9 cellular contexts compared by ENCODE assay signal in genomic region chr17:74512624-74513084, GRCh38. TPM values are rescaled to one million over a fixed set of nuclear protein-coding genes. Genes with fewer than 3 reads are reported as not detected.
A peak's percentile ranks its signal among the peaks of the same experiment; 100 is the strongest.
DNase-seq lines count a peak whose midpoint lies in the region; ATAC-seq, FAIRE-seq and TF ChIP-seq lines count a peak whose summit lies in the region.
"Had no signal": no experiment of that assay in that cellular context is flagged by ENCODE, and none has a peak within 500 bp of the region (broad histone marks: within the 10 kb centered on the region; RNA-seq: fewer than 3 reads in every experiment).

No MANE protein-coding gene starts in this region.

- no peak for TF ChIP-seq POLR2A in GM12878 (IDR thresholded peaks at IDR 0.05; ENCODE audit: low read depth, low read length)

- RAD21 ChIA-PET in GM12878 (lab: Charles Lee; ENCODE audit: unreplicated experiment) = interaction anchor here (0.5 to 3.4 kb wide), 9 partner anchors 8 to 91 kb away, joined by 3 to 22 read pairs (median 4); no protein-coding TSS in a partner anchor

- no peak overlapping the region for H3K4me2 ChIP-seq in GM12878 (ENCODE audit: control insufficient read depth, insufficient read depth)

- SMC1A ChIA-PET in GM12878 (lab: Charles Lee; ENCODE audit: uncharacterized antibody, unreplicated experiment) = interaction anchor here (0.7 to 4.5 kb wide), 4 partner anchors 8 to 17 kb away, joined by 3 to 45 read pairs (median 12); partner anchors contain the start of gene CD300LB

- no peaks in the 10 kb centered on the region for H4K20me1 ChIP-seq in GM12878 (ENCODE audit: control insufficient read depth, insufficient read depth)

- peaks cover 30% of the 10 kb centered on the region for H3K4me1 Mint-ChIP-seq in activated CD4-positive, alpha-beta T cell treated with anti-CD3 and anti-CD28 coated beads, Interleukin-2, amount 10 ng/mL, durations not matched to agents 24 days and 14 days

- H3K27ac Mint-ChIP-seq in activated CD4-positive, alpha-beta T cell treated with anti-CD3 and anti-CD28 coated beads, Interleukin-2, amount 10 ng/mL, durations not matched to agents 24 days and 14 days = peak overlapping the region; percentile 91

- no peak overlapping the region for H2AFZ ChIP-seq in GM12878 (ENCODE audit: control insufficient read depth, low read depth, low read length)

- CTCF ChIA-PET in GM12878 (lab: Yijun Ruan, JAX) = interaction anchor here (1.1 to 2.9 kb wide), 10 partner anchors 8 to 133 kb away, joined by 3 to 13 read pairs (median 6); no protein-coding TSS in a partner anchor

- TF ChIP-seq RAD21 in GM12878 (IDR thresholded peaks at IDR 0.05; ENCODE audit: insufficient read depth, low read depth, low read length) = no peak

- BruUV-seq in GM12878 (replicated peaks; lab: Mats Ljungman, UMichigan) = no TSS peak

- H3K9me3 Mint-ChIP-seq in activated CD4-positive, alpha-beta T cell treated with anti-CD3 and anti-CD28 coated beads, Interleukin-2, amount 10 ng/mL, durations not matched to agents 24 days and 14 days = peaks cover 13% of the 10 kb centered on the region

- ATAC-seq in HG03442 (IDR thresholded peaks at IDR 0.05; ENCODE audit: unreplicated experiment) (peak; percentile 67), GM12878 (peak; percentile 87)

- under 1% methylated on average over 7 of the region's 7 CpGs for WGBS in GM12878 (ENCODE audit: insufficient coverage, insufficient replicate concordance, low lambda C conversion rate, missing lambda C conversion rate)

- H3K79me2 ChIP-seq in GM12878 (ENCODE audit: control insufficient read depth, insufficient read depth, low read length) = no peaks in the 10 kb centered on the region

- 0 out of 2 replicates have a peak, but pooled peaks cover 7% of the 10 kb centered on the region for H3K4me1 ChIP-seq in GM12878 (ENCODE audit: control insufficient read depth, insufficient read depth, low read length)

- TF ChIP-seq EP300 in GM12878 (IDR thresholded peaks at IDR 0.05; ENCODE audit: borderline replicate concordance in 1 of 2, control insufficient read depth in 1 of 2, low read depth in 2 of 2, low read length in 2 of 2) = 0 out of 4 replicates have a peak, but pooled peaks of 1 of the 2 experiments have one; percentile 44

- H3K27me3 ChIP-seq in GM12878 (replicated peaks in 1 of 2; ENCODE audit: control insufficient read depth in 2 of 2, insufficient read depth in 2 of 2, low read length in 1 of 2) = no peaks in the 10 kb centered on the region

- POLR2A ChIA-PET in GM12878 (lab: Charles Lee) = interaction anchor here (1.0 to 2.3 kb wide), 4 partner anchors 9 to 20 kb away, joined by 3 to 9 read pairs (median 4); no protein-coding TSS in a partner anchor

- H3K36me3 Mint-ChIP-seq in activated CD4-positive, alpha-beta T cell treated with anti-CD3 and anti-CD28 coated beads, Interleukin-2, amount 10 ng/mL, durations not matched to agents 24 days and 14 days (ENCODE audit: low read depth) = peaks cover 14% of the 10 kb centered on the region

- TF ChIP-seq CTCF in GM12878 (IDR thresholded peaks at IDR 0.05 in 2 of 3, conservative IDR thresholded peaks at IDR 0.05 in 1 of 3; ENCODE audit: control insufficient read depth in 2 of 3, extremely low read depth in 1 of 3, insufficient read depth in 1 of 3, low read depth in 3 of 3, low read length in 3 of 3) = no peak

- no peak overlapping the region for H3K9ac ChIP-seq in GM12878 (ENCODE audit: control insufficient read depth, insufficient read depth, low read length)

- peaks cover 10% of the 10 kb centered on the region for H3K9me3 ChIP-seq in GM12878 (replicated peaks; ENCODE audit: control insufficient read depth, insufficient read depth, low read length)

- peaks cover 19% of the 10 kb centered on the region for H3K27me3 Mint-ChIP-seq in activated CD4-positive, alpha-beta T cell treated with anti-CD3 and anti-CD28 coated beads, Interleukin-2, amount 10 ng/mL, durations not matched to agents 24 days and 14 days

- H3K36me3 ChIP-seq in GM12878 (ENCODE audit: control insufficient read depth in 2 of 2, insufficient read depth in 2 of 2, low read length in 1 of 2) = no peaks in the 10 kb centered on the region

- in situ Hi-C loops in GM12878 (cut with MboI) = loop anchor here (10.0 kb wide), 1 partner anchor 62 kb away; no protein-coding TSS in a partner anchor

- no peak overlapping the region for H3K27ac ChIP-seq in GM12878 (ENCODE audit: control insufficient read depth, insufficient read depth)

- intact Hi-C loops in activated CD4-positive, alpha-beta T cell treated with anti-CD3 and anti-CD28 coated beads, Interleukin-2, amount 10 ng/mL, durations not matched to agents 24 days and 14 days (cut with micrococcal nuclease) = loop anchor here (2.0 to 10.0 kb wide), 2 partner anchors 46 to 228 kb away; partner anchors contain the start of gene CD300A
- intact Hi-C loops in GM12878 (cut with micrococcal nuclease; ENCODE audit: unreplicated experiment) = no loop called here

- no peak overlapping the region for H3K4me3 ChIP-seq in GM12878

- DNase-seq in activated CD4-positive, alpha-beta T cell treated with anti-CD3 and anti-CD28 coated beads, Interleukin-2, amount 10 ng/mL, durations not matched to agents 24 days and 14 days = peak; percentile 66
- no peak for DNase-seq in activated CD4-positive, alpha-beta T cell treated with anti-CD3 and anti-CD28 coated beads, Interleukin-2, amount 50 U/mL, for 4 hours
- peak; percentile 26 for DNase-seq in GM12878 (ENCODE audit: low read depth, low spot score)
- DNase-seq in stimulated activated CD8-positive, alpha-beta memory T cell treated with anti-CD3 and anti-CD28 coated beads, Interleukin-4, amount 100 ng/mL, for 24 hours (ENCODE audit: low read depth) = peak; percentile 20
- DNase-seq in NCI-H1105 (lab: John Stamatoyannopoulos, UW) = no peak
- DNase-seq in RPMI8226 = no peak
- no peak for DNase-seq in cortex of kidney (lab: John Stamatoyannopoulos, UW)

- peak overlapping the region; percentile 58 for H3K4me3 Mint-ChIP-seq in activated CD4-positive, alpha-beta T cell treated with anti-CD3 and anti-CD28 coated beads, Interleukin-2, amount 10 ng/mL, durations not matched to agents 24 days and 14 days

- no peak for FAIRE-seq in GM12878 (lab: Jason Lieb, UNC)
- FAIRE-seq: endometrium had no signal

RNA-seq across cellular contexts. Expression of gene CD300LB, which starts 18.6 kb away (rescaled TPM):
- total RNA-seq in activated CD4-positive, alpha-beta T cell treated with anti-CD3 and anti-CD28 coated beads, Interleukin-2, amount 10 ng/mL, durations not matched to agents 24 days and 14 days = not detected in 2 replicates
- 0.38 and 0.47 TPM in 2 replicates for total RNA-seq in GM12878 (2013; cell fraction: nucleolus; rRNA removed)
- total RNA-seq in GM12878 (2014; rRNA removed) (0.38 and 0.56 TPM in 2 replicates), GM12878 (2014; rRNA removed; fragmentation: Illumina TruSeq; extraction: Trizol) (0.14 and 0.27 TPM in 2 replicates), GM12878 (2021) (0.08 and 0.23 TPM in 2 replicates)
- polyA plus RNA-seq in GM12878 (2011; ENCODE audit: low read depth) = 0.10 TPM
- polyA plus RNA-seq in GM12878 (2011; rRNA removed) (0.56 and 0.57 TPM in 2 replicates), GM12878 (2014; fragmentation: Illumina TruSeq; extraction: Trizol) (0.17 and 0.24 TPM in 2 replicates), GM12878 (2014; fragmentation: Nextera tagmentation; extraction: Ambion mirVana) (not detected), GM12878 (2014; rRNA removed) (0.08 and 0.15 TPM in 2 replicates), GM12878 (2016; fragmentation: Nextera tagmentation; extraction: Ambion mirVana) (not detected)
- polyA plus RNA-seq in GM12878 (2011; cell fraction: cytosol; rRNA removed) = 0.90 and 1.0 TPM in 2 replicates
- polyA plus RNA-seq in GM12878 (2011; cell fraction: nucleus; rRNA removed) = 0.41 and 0.60 TPM in 2 replicates
- 0.29 and 0.30 TPM in 2 replicates for polyA plus RNA-seq in GM12878 (2012)
- 0.57 and 0.59 TPM in 2 replicates for polyA minus RNA-seq in GM12878 (2011; rRNA and poly(A)+ RNA removed)
- polyA minus RNA-seq in GM12878 (2011; cell fraction: cytosol; rRNA and poly(A)+ RNA removed) = not detected in 2 replicates
- polyA minus RNA-seq in GM12878 (2011; cell fraction: nucleus; rRNA and poly(A)+ RNA removed) = 0.24 and 0.29 TPM in 2 replicates

RNA-seq across cellular contexts. Expression of gene CD300C, which starts 33.3 kb away (rescaled TPM):
- total RNA-seq in activated CD4-positive, alpha-beta T cell treated with anti-CD3 and anti-CD28 coated beads, Interleukin-2, amount 10 ng/mL, durations not matched to agents 24 days and 14 days = 0.17 and 0.26 TPM in 2 replicates
- not detected in 2 replicates for total RNA-seq in GM12878 (2013; cell fraction: nucleolus; rRNA removed)
- total RNA-seq in GM12878 (2014; rRNA removed) (0.23 and 0.27 TPM in 2 replicates), GM12878 (2014; rRNA removed; fragmentation: Illumina TruSeq; extraction: Trizol) (0.13 TPM in 1 of 2 replicates, not detected in the other), GM12878 (2021) (0.19 and 0.38 TPM in 2 replicates)
- 0.17 TPM for polyA plus RNA-seq in GM12878 (2011; ENCODE audit: low read depth)
- polyA plus RNA-seq in GM12878 (2011; rRNA removed) (0.12 TPM in 1 of 2 replicates, not detected in the other), GM12878 (2014; fragmentation: Illumina TruSeq; extraction: Trizol) (0.25 TPM in 1 of 2 replicates, not detected in the other), GM12878 (2014; fragmentation: Nextera tagmentation; extraction: Ambion mirVana) (under 1 TPM in 1 of 2 experiments, not detected in 1; 0.13 TPM), GM12878 (2014; rRNA removed) (0.11 TPM in 1 of 2 replicates, not detected in the other), GM12878 (2016; fragmentation: Nextera tagmentation; extraction: Ambion mirVana) (under 1 TPM in 1 of 2 experiments, not detected in 1; 0.24 TPM)
- polyA plus RNA-seq in GM12878 (2011; cell fraction: cytosol; rRNA removed) = not detected in 2 replicates
- polyA plus RNA-seq in GM12878 (2011; cell fraction: nucleus; rRNA removed) = 0.18 TPM in 1 of 2 replicates, not detected in the other
- polyA plus RNA-seq in GM12878 (2012) = 0.16 and 0.29 TPM in 2 replicates
- not detected in 2 replicates for polyA minus RNA-seq in GM12878 (2011; rRNA and poly(A)+ RNA removed)
- not detected in 2 replicates for polyA minus RNA-seq in GM12878 (2011; cell fraction: cytosol; rRNA and poly(A)+ RNA removed)
- polyA minus RNA-seq in GM12878 (2011; cell fraction: nucleus; rRNA and poly(A)+ RNA removed) = not detected in 2 replicates

RNA-seq across cellular contexts. Expression of gene CD300A, which starts 46.2 kb away (rescaled TPM):
- 14.9 and 15.3 TPM in 2 replicates for total RNA-seq in activated CD4-positive, alpha-beta T cell treated with anti-CD3 and anti-CD28 coated beads, Interleukin-2, amount 10 ng/mL, durations not matched to agents 24 days and 14 days
- 149 and 159 TPM in 2 replicates for total RNA-seq in GM12878 (2013; cell fraction: nucleolus; rRNA removed)
- total RNA-seq in GM12878 (2014; rRNA removed) (45.7 and 49.3 TPM in 2 replicates), GM12878 (2014; rRNA removed; fragmentation: Illumina TruSeq; extraction: Trizol) (36.1 and 37.5 TPM in 2 replicates), GM12878 (2021) (36.1 and 36.2 TPM in 2 replicates)
- polyA plus RNA-seq in GM12878 (2011; ENCODE audit: low read depth) = 34.4 TPM
- polyA plus RNA-seq in GM12878 (2011; rRNA removed) (102 and 128 TPM in 2 replicates), GM12878 (2014; fragmentation: Illumina TruSeq; extraction: Trizol) (23.1 and 40.5 TPM in 2 replicates), GM12878 (2014; fragmentation: Nextera tagmentation; extraction: Ambion mirVana) (10 to 100 TPM; 10.6 to 12.1 TPM), GM12878 (2014; rRNA removed) (42.7 and 46.9 TPM in 2 replicates), GM12878 (2016; fragmentation: Nextera tagmentation; extraction: Ambion mirVana) (10 to 100 TPM; 28.6 to 32.1 TPM)
- 130 and 145 TPM in 2 replicates for polyA plus RNA-seq in GM12878 (2011; cell fraction: cytosol; rRNA removed)
- polyA plus RNA-seq in GM12878 (2011; cell fraction: nucleus; rRNA removed) = 95.3 and 166 TPM in 2 replicates
- polyA plus RNA-seq in GM12878 (2012) = 54.0 and 88.0 TPM in 2 replicates
- 88.1 and 138 TPM in 2 replicates for polyA minus RNA-seq in GM12878 (2011; rRNA and poly(A)+ RNA removed)
- polyA minus RNA-seq in GM12878 (2011; cell fraction: cytosol; rRNA and poly(A)+ RNA removed) = 22.6 and 26.3 TPM in 2 replicates
- polyA minus RNA-seq in GM12878 (2011; cell fraction: nucleus; rRNA and poly(A)+ RNA removed) = 20.8 and 25.6 TPM in 2 replicates

RNA-seq across cellular contexts. Expression of gene CD300H, which starts 54.7 kb away (rescaled TPM):
- not detected in 2 replicates for total RNA-seq in activated CD4-positive, alpha-beta T cell treated with anti-CD3 and anti-CD28 coated beads, Interleukin-2, amount 10 ng/mL, durations not matched to agents 24 days and 14 days
- not detected in 2 replicates for total RNA-seq in GM12878 (2013; cell fraction: nucleolus; rRNA removed)
- total RNA-seq in GM12878 (2014; rRNA removed) = not detected in 2 replicates
- total RNA-seq in GM12878 (2014; rRNA removed; fragmentation: Illumina TruSeq; extraction: Trizol) = not detected in 2 replicates
- not detected in 2 replicates for total RNA-seq in GM12878 (2021)
- polyA plus RNA-seq in GM12878 (2011; ENCODE audit: low read depth) = not detected
- not detected in 2 replicates for polyA plus RNA-seq in GM12878 (2011; rRNA removed)
- polyA plus RNA-seq in GM12878 (2011; cell fraction: cytosol; rRNA removed) = not detected in 2 replicates
- polyA plus RNA-seq in GM12878 (2011; cell fraction: nucleus; rRNA removed) = not detected in 2 replicates
- polyA plus RNA-seq in GM12878 (2012) = not detected in 2 replicates
- polyA plus RNA-seq in GM12878 (2014; fragmentation: Illumina TruSeq; extraction: Trizol) = not detected in 2 replicates
- polyA plus RNA-seq in GM12878 (2014; fragmentation: Nextera tagmentation; extraction: Ambion mirVana) = not detected
- not detected in 2 replicates for polyA plus RNA-seq in GM12878 (2014; rRNA removed)
- polyA plus RNA-seq in GM12878 (2016; fragmentation: Nextera tagmentation; extraction: Ambion mirVana) = not detected
- polyA minus RNA-seq in GM12878 (2011; rRNA and poly(A)+ RNA removed) = not detected in 2 replicates
- not detected in 2 replicates for polyA minus RNA-seq in GM12878 (2011; cell fraction: cytosol; rRNA and poly(A)+ RNA removed)
- not detected in 2 replicates for polyA minus RNA-seq in GM12878 (2011; cell fraction: nucleus; rRNA and poly(A)+ RNA removed)

Comparison
In these comparisons a context has a peak if more than half of its experiments do, and no peak if none do; other contexts are left out.
1. DNase-seq: peak in activated CD4-positive, alpha-beta T cell treated with anti-CD3 and anti-CD28 coated beads, Interleukin-2, amount 10 ng/mL, durations not matched to agents 24 days and 14 days (single experiment), GM12878 (single experiment) and stimulated activated CD8-positive, alpha-beta memory T cell treated with anti-CD3 and anti-CD28 coated beads, Interleukin-4, amount 100 ng/mL, for 24 hours (single experiment); none in activated CD4-positive, alpha-beta T cell treated with anti-CD3 and anti-CD28 coated beads, Interleukin-2, amount 50 U/mL, for 4 hours (0 of 2), NCI-H1105 (single experiment), RPMI8226 (single experiment) and cortex of kidney (single experiment).